16 cellular contexts compared by ENCODE assay signal in genomic region chr1:57270926-57271698, GRCh38.
DNase-seq lines count a peak whose midpoint lies in the region; ATAC-seq, FAIRE-seq and TF ChIP-seq lines count a peak whose summit lies in the region.
"Had no signal": no experiment of that assay in that cellular context is flagged by ENCODE, and none has a peak within 500 bp of the region (broad histone marks: within the 10 kb centered on the region; RNA-seq: fewer than 3 reads in every experiment).

No MANE protein-coding gene starts in this region.

- H3K4me1 ChIP-seq in H1 (replicated peaks in 1 of 4; ENCODE audit: control insufficient read depth in 3 of 4, insufficient read depth in 4 of 4, low read length in 3 of 4) (peaks cover 0 to 4% (median 2%) of the 10 kb centered on the region in 4 experiments; a peak in 3 of 7 replicates), trophoblast cell (ENCODE audit: control insufficient read depth in 1 of 2, insufficient read depth in 2 of 2, low read length in 2 of 2) (peaks cover 0 to 5% of the 10 kb centered on the region in 2 experiments)

- H3K36me3 ChIP-seq in H1 (ENCODE audit: control insufficient read depth in 2 of 4, insufficient read depth in 4 of 4, low read length in 3 of 4) (no peaks in the 10 kb centered on the region), trophoblast cell (ENCODE audit: control insufficient read depth in 1 of 2, insufficient read depth in 2 of 2, low read length in 2 of 2) (no peaks in the 10 kb centered on the region)

- H3K4me2 ChIP-seq in H1 (ENCODE audit: insufficient read depth in 1 of 2, low read depth in 2 of 2, low read length in 2 of 2), result no peak overlapping the region
- no peak overlapping the region for H3K4me2 ChIP-seq in trophoblast cell (ENCODE audit: low read length)
- H3K4me2 ChIP-seq: KMS-11 had no signal

- H3K27me3 Mint-ChIP-seq in stimulated activated memory B cell treated with anti-CD40 and anti-IgM and Interleukin-4, amounts not matched to agents 10 μg/mL and 1 μg/mL and 100 μg/mL, for 72 hours, result no peaks in the 10 kb centered on the region

- no peak overlapping the region for H4K91ac ChIP-seq in H1 (replicated peaks; ENCODE audit: insufficient read length, low read length)
- no peak overlapping the region for H4K91ac ChIP-seq in trophoblast cell (ENCODE audit: low read depth, low read length)

- H3K9me3 ChIP-seq in H1 (ENCODE audit: insufficient read depth in 2 of 2, low read depth in 1 of 2, low read length in 1 of 2), result no peaks in the 10 kb centered on the region
- H3K9me3 ChIP-seq in trophoblast cell (ENCODE audit: insufficient read depth, low read depth, low read length), result peaks cover 1% of the 10 kb centered on the region

- no peaks in the 10 kb centered on the region for H3K9me3 Mint-ChIP-seq in stimulated activated memory B cell treated with anti-CD40 and anti-IgM and Interleukin-4, amounts not matched to agents 10 μg/mL and 1 μg/mL and 100 μg/mL, for 72 hours
- H3K9me3 Mint-ChIP-seq: T-cell had no signal

- no peak overlapping the region for H2AK5ac ChIP-seq in H1 (ENCODE audit: low read depth, low read length)
- no peak overlapping the region for H2AK5ac ChIP-seq in trophoblast cell (ENCODE audit: low read length)

- no peak for TF ChIP-seq CTCF in H1 (IDR thresholded peaks at IDR 0.05; ENCODE audit: control extremely low read depth in 1 of 3, insufficient read depth in 1 of 3, low read depth in 1 of 3, low read length in 3 of 3)

- 0 out of 2 replicates have a peak overlapping the region, but pooled peaks have one; percentile 10 for H2BK5ac ChIP-seq in H1 (ENCODE audit: low read depth, low read length)
- no peak overlapping the region for H2BK5ac ChIP-seq in trophoblast cell (ENCODE audit: low read depth, low read length, poor library complexity)

- H3K79me2 ChIP-seq in H1 (ENCODE audit: control insufficient read depth in 1 of 2, insufficient read depth in 2 of 2, low read length in 2 of 2), result no peaks in the 10 kb centered on the region
- H3K79me2 ChIP-seq in trophoblast cell (ENCODE audit: control insufficient read depth, insufficient read depth, low read length, poor library complexity), result no peaks in the 10 kb centered on the region

- H2BK15ac ChIP-seq in H1 (ENCODE audit: low read length), result no peak overlapping the region

- no peak overlapping the region for H3K4me3 Mint-ChIP-seq in stimulated activated memory B cell treated with anti-CD40 and anti-IgM and Interleukin-4, amounts not matched to agents 10 μg/mL and 1 μg/mL and 100 μg/mL, for 72 hours
- H3K4me3 Mint-ChIP-seq: T-cell had no signal

- H2AFZ ChIP-seq in H1 (ENCODE audit: low read length), result no peak overlapping the region
- H2AFZ ChIP-seq in trophoblast cell (ENCODE audit: insufficient read depth, low read length, poor library complexity), result no peak overlapping the region

- H3K14ac ChIP-seq in H1 (ENCODE audit: insufficient read length) (no peak overlapping the region), trophoblast cell (ENCODE audit: low read length) (no peak overlapping the region)

- no peak overlapping the region for H4K5ac ChIP-seq in H1 (ENCODE audit: insufficient read length, low read depth, low read length)

- WGBS in H1 (ENCODE audit: extremely low coverage in 1 of 2, insufficient coverage in 1 of 2, insufficient read length in 1 of 2, insufficient replicate concordance in 2 of 2, low coverage in 1 of 2, low lambda C conversion rate in 2 of 2, missing lambda C conversion rate in 1 of 2), 2 experiments, result 95% methylated on average over 8 of the region's 8 CpGs; no CpG with 5 or more reads in 1 of the 2 experiments
- WGBS in trophoblast cell (ENCODE audit: extremely low coverage, insufficient coverage, insufficient read length), result no CpG with 5 or more reads among the region's 8 CpGs

- no peaks in the 10 kb centered on the region for H3K36me3 Mint-ChIP-seq in stimulated activated memory B cell treated with anti-CD40 and anti-IgM and Interleukin-4, amounts not matched to agents 10 μg/mL and 1 μg/mL and 100 μg/mL, for 72 hours
- H3K36me3 Mint-ChIP-seq: T-cell had no signal

- no peaks in the 10 kb centered on the region for H3K23me2 ChIP-seq in H1 (ENCODE audit: low read depth, low read length)

- TF ChIP-seq EP300 in H1 (IDR thresholded peaks at IDR 0.05; ENCODE audit: borderline replicate concordance in 1 of 2, low read depth in 2 of 2, low read length in 2 of 2), result no peak

- no peak overlapping the region for H4K12ac ChIP-seq in trophoblast cell (ENCODE audit: low read depth, low read length)

- H3K4ac ChIP-seq in H1 (replicated peaks; ENCODE audit: insufficient read length, low read depth, low read length) (no peak overlapping the region), trophoblast cell (ENCODE audit: low read depth, low read length) (no peak overlapping the region)

- no peaks in the 10 kb centered on the region for H4K20me1 ChIP-seq in H1 (replicated peaks in 1 of 2; ENCODE audit: control insufficient read depth in 1 of 2, insufficient read depth in 2 of 2, low read length in 2 of 2)

- H2BK120ac ChIP-seq in H1 (replicated peaks; ENCODE audit: low read depth, low read length) (no peak overlapping the region), trophoblast cell (ENCODE audit: insufficient read depth, low read length, poor library complexity) (no peak overlapping the region)

- no peak overlapping the region for H3K27ac Mint-ChIP-seq in stimulated activated memory B cell treated with anti-CD40 and anti-IgM and Interleukin-4, amounts not matched to agents 10 μg/mL and 1 μg/mL and 100 μg/mL, for 72 hours
- H3K27ac Mint-ChIP-seq: T-cell had no signal

- POLR2A ChIA-PET in H1 (lab: Charles Lee; ENCODE audit: partially characterized antibody), result no interaction called here

- H3K23ac ChIP-seq in H1 (ENCODE audit: insufficient read length) (no peak overlapping the region), trophoblast cell (ENCODE audit: low read length) (no peak overlapping the region)

- H2BK20ac ChIP-seq in H1 (ENCODE audit: low read length), result no peak overlapping the region

- no peak overlapping the region for H3K9ac ChIP-seq in H1 (replicated peaks in 1 of 4; ENCODE audit: extremely low read depth in 1 of 4, low read depth in 3 of 4, low read length in 3 of 4)
- H3K9ac ChIP-seq in trophoblast cell (ENCODE audit: low read length), result no peak overlapping the region
- H3K9ac ChIP-seq: KMS-11 had no signal

- no peak overlapping the region for H4K8ac ChIP-seq in H1 (ENCODE audit: extremely low read depth, insufficient read depth, low read length)
- no peak overlapping the region for H4K8ac ChIP-seq in trophoblast cell (ENCODE audit: low read depth, low read length)

- H3K18ac ChIP-seq in H1 (ENCODE audit: extremely low read depth, low read length), result no peak overlapping the region
- no peak overlapping the region for H3K18ac ChIP-seq in trophoblast cell (ENCODE audit: low read length)

- H2BK12ac ChIP-seq in H1 (ENCODE audit: low read depth, low read length) (no peak overlapping the region), trophoblast cell (ENCODE audit: low read length) (no peak overlapping the region)

- H3K79me1 ChIP-seq in H1 (ENCODE audit: low read depth, low read length) (no peaks in the 10 kb centered on the region), trophoblast cell (ENCODE audit: low read length) (no peaks in the 10 kb centered on the region)

- TF ChIP-seq POLR2A in H1 (IDR thresholded peaks at IDR 0.05; ENCODE audit: control extremely low read depth in 1 of 2, low read depth in 2 of 2, low read length in 2 of 2), result no peak

- CTCF ChIA-PET in H1 (lab: Charles Lee; ENCODE audit: partially characterized antibody), result interaction anchor here (1.4 to 1.5 kb wide), 2 partner anchors 21 to 110 kb away, joined by 3 read pairs; no protein-coding TSS in a partner anchor

- no peak for TF ChIP-seq RAD21 in H1 (IDR thresholded peaks at IDR 0.05 in 1 of 2, conservative IDR thresholded peaks at IDR 0.05 in 1 of 2; ENCODE audit: low read depth in 2 of 2, low read length in 2 of 2)

- H3K4me3 ChIP-seq in H1 (ENCODE audit: extremely low read depth in 1 of 4, insufficient read depth in 2 of 4, low read depth in 3 of 4, low read length in 4 of 4) (no peak overlapping the region), trophoblast cell (ENCODE audit: low read depth, low read length) (no peak overlapping the region)

- H3K27me3 ChIP-seq in H1 (replicated peaks in 1 of 4; ENCODE audit: control insufficient read depth in 3 of 4, extremely low read depth in 1 of 4, insufficient read depth in 3 of 4, low read length in 3 of 4), result no peaks in the 10 kb centered on the region
- H3K27me3 ChIP-seq in trophoblast cell (ENCODE audit: insufficient read depth, low read length), result no peaks in the 10 kb centered on the region

- DNase-seq in NCI-H2107 (lab: John Stamatoyannopoulos, UW) (peak; percentile 4), NCI-H2171 treated with DMSO at 0.1 percent for 48 hours (lab: John Stamatoyannopoulos, UW) (peak; percentile 84), H1 (ENCODE audit: low read depth in 1 of 2, low spot score in 2 of 2) (no peak), pons (ENCODE audit: low spot score) (no peak), NCI-H187 treated with DMSO at 0.1 percent for 48 hours (lab: John Stamatoyannopoulos, UW) (no peak), trophoblast cell (no peak)
- DNase-seq: H7; MM.1S; NCI-H1417; NCI-H2029; NCI-H446; NK-92 treated with Interleukin-12 subunit alpha and Interleukin-12 subunit beta, amount 100 ng/mL, for 24 hours; PC-3; T-cell had no signal

- no peak overlapping the region for H3K56ac ChIP-seq in H1 (replicated peaks; ENCODE audit: insufficient read length, low read depth, low read length)

- ATAC-seq in stimulated activated memory B cell treated with anti-CD40 and anti-IgM and Interleukin-4, amounts not matched to agents 10 μg/mL and 1 μg/mL and 100 μg/mL, for 72 hours, result peak; percentile 27
- ATAC-seq: PC-3, T-cell had no signal

- H3K4me1 Mint-ChIP-seq in stimulated activated memory B cell treated with anti-CD40 and anti-IgM and Interleukin-4, amounts not matched to agents 10 μg/mL and 1 μg/mL and 100 μg/mL, for 72 hours, result no peaks in the 10 kb centered on the region

- FAIRE-seq in H1 (lab: Jason Lieb, UNC), result no peak

- no peak overlapping the region for H3K27ac ChIP-seq in H1 (ENCODE audit: low read depth, low read length)
- H3K27ac ChIP-seq in trophoblast cell (ENCODE audit: low read depth, low read length), result no peak overlapping the region
- H3K27ac ChIP-seq: KMS-11 had no signal

TF ChIP-seq in H1, 55 proteins besides CTCF, POLR2A, EP300 and RAD21 (continues in another document):
- TF ChIP-seq PHF8 (conservative IDR thresholded peaks at IDR 0.05; ENCODE audit: low read depth, low read length) (no peak), KDM5A (IDR thresholded peaks at IDR 0.05; ENCODE audit: low read length) (no peak)
- TF ChIP-seq, protein P1, sequence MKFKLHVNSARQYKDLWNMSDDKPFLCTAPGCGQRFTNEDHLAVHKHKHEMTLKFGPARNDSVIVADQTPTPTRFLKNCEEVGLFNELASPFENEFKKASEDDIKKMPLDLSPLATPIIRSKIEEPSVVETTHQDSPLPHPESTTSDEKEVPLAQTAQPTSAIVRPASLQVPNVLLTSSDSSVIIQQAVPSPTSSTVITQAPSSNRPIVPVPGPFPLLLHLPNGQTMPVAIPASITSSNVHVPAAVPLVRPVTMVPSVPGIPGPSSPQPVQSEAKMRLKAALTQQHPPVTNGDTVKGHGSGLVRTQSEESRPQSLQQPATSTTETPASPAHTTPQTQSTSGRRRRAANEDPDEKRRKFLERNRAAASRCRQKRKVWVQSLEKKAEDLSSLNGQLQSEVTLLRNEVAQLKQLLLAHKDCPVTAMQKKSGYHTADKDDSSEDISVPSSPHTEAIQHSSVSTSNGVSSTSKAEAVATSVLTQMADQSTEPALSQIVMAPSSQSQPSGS (IDR thresholded peaks at IDR 0.05; ENCODE audit: low read length), result no peak

Comparison
In these comparisons a context has a peak if more than half of its experiments do, and no peak if none do; other contexts are left out.
1. DNase-seq: peak in NCI-H2107 (single experiment) and NCI-H2171 treated with DMSO at 0.1 percent for 48 hours (single experiment); none in H1 (0 of 2), pons (single experiment), NCI-H187 treated with DMSO at 0.1 percent for 48 hours (single experiment) and trophoblast cell (0 of 2).